In the genomic region with DNA sequence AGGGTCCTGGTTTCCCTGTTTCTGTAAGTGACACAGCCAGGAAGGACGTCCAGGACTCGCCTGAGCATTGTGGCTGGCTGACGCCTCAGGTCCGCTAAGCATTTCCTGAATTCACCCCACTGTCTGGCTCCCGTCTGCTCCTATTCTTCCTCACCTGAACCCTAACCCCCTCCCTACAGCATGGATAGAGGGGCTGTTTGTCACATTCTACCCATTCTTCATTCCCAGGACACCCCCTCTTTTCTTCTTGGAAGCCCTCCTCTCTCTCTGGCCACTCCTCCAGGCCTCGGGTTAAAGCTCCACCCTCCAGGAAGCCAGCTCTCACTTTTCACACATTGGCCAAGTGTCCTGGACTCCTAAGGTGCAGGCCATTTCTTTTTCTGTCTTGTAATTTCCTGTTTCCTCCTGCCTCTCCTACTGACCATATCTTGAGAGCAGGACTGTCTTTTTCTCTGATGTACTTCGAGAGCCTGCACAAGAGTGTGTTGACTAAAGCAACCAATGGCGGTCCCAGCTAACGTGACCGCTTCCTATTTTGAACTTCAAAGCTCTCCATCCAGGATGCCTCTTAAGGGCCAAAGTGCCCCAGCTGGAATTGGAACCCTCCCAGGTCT, we compare ENCODE assay signal across 14 cellular contexts. TPM values are rescaled to one million over a fixed set of nuclear protein-coding genes. Genes with fewer than 3 reads are reported as not detected.
DNase-seq lines count a peak whose midpoint lies in the region; ATAC-seq and TF ChIP-seq lines count a peak whose summit lies in the region.
"Had no signal": no experiment of that assay in that cellular context is flagged by ENCODE, and none has a peak within 500 bp of the region (broad histone marks: within the 10 kb centered on the region; RNA-seq: fewer than 3 reads in every experiment).

No MANE protein-coding gene starts in this region.

- no peak overlapping the region for H2BK12ac ChIP-seq in neuronal stem cell (ENCODE audit: low read length)

- H3K79me1 ChIP-seq in neuronal stem cell (ENCODE audit: low read depth, low read length) = no peaks in the 10 kb centered on the region

- no peak overlapping the region for H2AK5ac ChIP-seq in neuronal stem cell (ENCODE audit: low read depth, low read length)

- H3K9ac ChIP-seq in neuronal stem cell (ENCODE audit: low read depth, low read length, poor library complexity) = no peak overlapping the region

- no peak overlapping the region for H3K14ac ChIP-seq in neuronal stem cell (ENCODE audit: low read length)

- H3K27ac ChIP-seq in heart right ventricle (peak overlapping the region in 6 of 10 donors; percentile 26 to 69 (median 44)), neuronal stem cell (replicated peaks; ENCODE audit: low read length) (no peak overlapping the region)

- 48 to 54% methylated on average over 10 of the region's 10 CpGs for WGBS in heart right ventricle, 2 donors
- no CpG with 5 or more reads among the region's 10 CpGs for WGBS in neuronal stem cell (ENCODE audit: extremely low coverage in 2 of 2, insufficient read length in 2 of 2, insufficient replicate concordance in 1 of 2), 2 donors

- H3K23ac ChIP-seq in neuronal stem cell (ENCODE audit: low read depth, low read length, poor library complexity) = no peak overlapping the region

- intact Hi-C loops in heart right ventricle (cut with DNase I) = no loop called here

- no peak overlapping the region for H3K4ac ChIP-seq in neuronal stem cell (ENCODE audit: low read length)

- H3K36me3 ChIP-seq in heart right ventricle (no peaks in the 10 kb centered on the region), neuronal stem cell (replicated peaks in 1 of 2; ENCODE audit: control insufficient read depth in 2 of 2, insufficient read depth in 2 of 2, low read length in 2 of 2) (no peaks in the 10 kb centered on the region)

- no peak overlapping the region for H2BK120ac ChIP-seq in neuronal stem cell (ENCODE audit: low read depth, low read length)

- H3K4me1 ChIP-seq in heart right ventricle (peaks cover 0 to 13% (median 0%) of the 10 kb centered on the region in 9 donors), neuronal stem cell (ENCODE audit: control insufficient read depth in 2 of 2, insufficient read depth in 1 of 2, low read depth in 1 of 2, low read length in 2 of 2) (peaks cover 6 to 8% of the 10 kb centered on the region in 2 donors)

- peak overlapping the region; percentile 66 for H2BK15ac ChIP-seq in neuronal stem cell (ENCODE audit: low read length)

- H3K18ac ChIP-seq in neuronal stem cell (ENCODE audit: low read length) = no peak overlapping the region

- no peak overlapping the region for H3K27ac Mint-ChIP-seq in osteocyte (ENCODE audit: unreplicated experiment)
- H3K27ac Mint-ChIP-seq: activated CD4-positive, alpha-beta memory T cell treated with anti-CD3 and anti-CD28 coated beads, Interleukin-2, amount 10 ng/mL, durations not matched to agents 7 days and 5 days had no signal

- H4K8ac ChIP-seq in neuronal stem cell (ENCODE audit: low read depth, low read length) = no peak overlapping the region

- H2BK5ac ChIP-seq in neuronal stem cell (ENCODE audit: low read length) = no peak overlapping the region

- H3K4me3 Mint-ChIP-seq in osteocyte (ENCODE audit: unreplicated experiment) = no peak overlapping the region
- H3K4me3 Mint-ChIP-seq: activated CD4-positive, alpha-beta memory T cell treated with anti-CD3 and anti-CD28 coated beads, Interleukin-2, amount 10 ng/mL, durations not matched to agents 7 days and 5 days; naive thymus-derived CD8-positive, alpha-beta T cell had no signal

- H3K9me3 Mint-ChIP-seq in osteocyte (ENCODE audit: unreplicated experiment) = no peaks in the 10 kb centered on the region
- H3K9me3 Mint-ChIP-seq: activated CD4-positive, alpha-beta memory T cell treated with anti-CD3 and anti-CD28 coated beads, Interleukin-2, amount 10 ng/mL, durations not matched to agents 7 days and 5 days had no signal

- DNase-seq in DMS79 treated with DMSO at 0.1 percent for 48 hours (lab: John Stamatoyannopoulos, UW) = peak; percentile 31
- peak; percentile 14 for DNase-seq in NCI-H226
- no peak for DNase-seq in heart right ventricle
- no peak for DNase-seq in neuronal stem cell (ENCODE audit: low spot score)
- no peak for DNase-seq in osteocyte (ENCODE audit: extremely low spot score, unreplicated experiment)
- DNase-seq in foreskin fibroblast = no peak
- DNase-seq: activated CD4-positive, alpha-beta memory T cell treated with anti-CD3 and anti-CD28 coated beads, Interleukin-2, amount 10 ng/mL, durations not matched to agents 7 days and 5 days; effector CD8-positive, alpha-beta T cell; hypothalamus; naive thymus-derived CD8-positive, alpha-beta T cell; NCI-H446; stimulated activated CD4-positive, alpha-beta T cell treated with anti-CD3 and anti-CD28 coated beads, Interleukin-2, amount 100 ng/mL, for 48 hours had no signal

- no peaks in the 10 kb centered on the region for H3K27me3 ChIP-seq in heart right ventricle
- no peaks in the 10 kb centered on the region for H3K27me3 ChIP-seq in neuronal stem cell (ENCODE audit: control insufficient read depth in 3 of 3, insufficient read depth in 3 of 3, low read depth in 1 of 3, low read length in 3 of 3)

- peaks cover 5% of the 10 kb centered on the region for H3K4me1 Mint-ChIP-seq in osteocyte (ENCODE audit: unreplicated experiment)

- no peak overlapping the region for H3K4me2 ChIP-seq in neuronal stem cell (ENCODE audit: insufficient read depth, low read length, poor library complexity, severe bottlenecking)

- ATAC-seq in heart right ventricle = peak; percentile 43 to 84 (median 68)
- ATAC-seq in HG02610 (IDR thresholded peaks at IDR 0.05; ENCODE audit: unreplicated experiment) = no peak
- no peak for ATAC-seq in GM21390 (IDR thresholded peaks at IDR 0.05; ENCODE audit: unreplicated experiment)
- ATAC-seq: naive thymus-derived CD8-positive, alpha-beta T cell had no signal

- TF ChIP-seq CTCF in heart right ventricle (IDR thresholded peaks at IDR 0.05) = no peak
- TF ChIP-seq CTCF in osteocyte (IDR thresholded peaks at IDR 0.05) = no peak
- TF ChIP-seq CTCF in foreskin fibroblast (IDR thresholded peaks at IDR 0.05; ENCODE audit: low read depth, low read length) = no peak

- no peaks in the 10 kb centered on the region for H3K36me3 Mint-ChIP-seq in osteocyte (ENCODE audit: unreplicated experiment)
- H3K36me3 Mint-ChIP-seq: naive thymus-derived CD8-positive, alpha-beta T cell had no signal

- H3K9me3 ChIP-seq in heart right ventricle = no peaks in the 10 kb centered on the region
- H3K9me3 ChIP-seq in neuronal stem cell (replicated peaks in 1 of 2; ENCODE audit: control insufficient read depth in 2 of 2, insufficient read depth in 1 of 2, low read depth in 1 of 2, low read length in 2 of 2) = no peaks in the 10 kb centered on the region

- peaks cover 22% of the 10 kb centered on the region for H3K27me3 Mint-ChIP-seq in osteocyte (ENCODE audit: unreplicated experiment)

- H3K4me3 ChIP-seq in heart right ventricle (peak overlapping the region in 6 of 10 donors; percentile 9 to 40 (median 24)), neuronal stem cell (ENCODE audit: low read length in 2 of 2) (no peak overlapping the region), foreskin fibroblast (ENCODE audit: low read depth in 1 of 2, low read length in 2 of 2) (no peak overlapping the region)

- no peak overlapping the region for H4K91ac ChIP-seq in neuronal stem cell (ENCODE audit: low read depth, low read length, poor library complexity)

- H2AFZ ChIP-seq in neuronal stem cell (ENCODE audit: low read length) = peak overlapping the region; percentile 91

RNA-seq across cellular contexts. Expression of a gene that starts 24.2 kb away (rescaled TPM):
- 1 to 10 TPM in 2 of 10 donors, under 1 TPM in 3, not detected in 5; 0.41 to 2.3 (median 0.86) TPM for total RNA-seq in heart right ventricle
- under 1 TPM in 1 of 2 donors, not detected in 1; 0.91 TPM for polyA plus RNA-seq in heart right ventricle
- polyA plus RNA-seq in neuronal stem cell (2013, experiment 1 of 2) = 2.1 TPM
- 2.3 TPM for polyA plus RNA-seq in neuronal stem cell (2013, experiment 2 of 2)
- total RNA-seq in osteocyte = not detected in 2 replicates
- total RNA-seq: activated CD4-positive, alpha-beta memory T cell treated with anti-CD3 and anti-CD28 coated beads, Interleukin-2, amount 10 ng/mL, durations not matched to agents 7 days and 5 days; naive thymus-derived CD8-positive, alpha-beta T cell had no signal
- polyA plus RNA-seq: naive thymus-derived CD8-positive, alpha-beta T cell had no signal

RNA-seq across cellular contexts. Expression of a gene that starts 30.9 kb away (rescaled TPM):
- total RNA-seq in heart right ventricle (100 to 1,000 TPM; 104 to 198 (median 146) TPM), osteocyte (130 and 135 TPM in 2 replicates)
- 10 to 100 TPM; 46.3 to 90.9 TPM for polyA plus RNA-seq in heart right ventricle
- polyA plus RNA-seq in neuronal stem cell (2013, experiment 1 of 2) = 101 TPM
- 102 TPM for polyA plus RNA-seq in neuronal stem cell (2013, experiment 2 of 2)

RNA-seq across cellular contexts. Expression of a gene that starts 33.9 kb away (rescaled TPM):
- total RNA-seq in heart right ventricle (under 1 TPM in 6 of 10 donors, not detected in 4; 0.09 to 0.72 (median 0.24) TPM), osteocyte (not detected in 2 replicates)
- under 1 TPM; 0.32 to 0.37 TPM for polyA plus RNA-seq in heart right ventricle
- polyA plus RNA-seq in neuronal stem cell (2013, experiment 1 of 2) = 0.17 TPM
- polyA plus RNA-seq in neuronal stem cell (2013, experiment 2 of 2) = 0.14 TPM
- total RNA-seq: naive thymus-derived CD8-positive, alpha-beta T cell had no signal
- polyA plus RNA-seq: naive thymus-derived CD8-positive, alpha-beta T cell had no signal

RNA-seq across cellular contexts. Expression of a gene that starts 54.4 kb away (rescaled TPM):
- total RNA-seq in heart right ventricle (1,000 to 10,000 TPM in 4 of 10 donors, 100 to 1,000 TPM in 6; 675 to 1,053 (median 920) TPM), osteocyte (509 and 527 TPM in 2 replicates)
- 100 to 1,000 TPM; 235 to 764 TPM for polyA plus RNA-seq in heart right ventricle
- polyA plus RNA-seq in neuronal stem cell (2013, experiment 1 of 2) = 1,143 TPM
- polyA plus RNA-seq in neuronal stem cell (2013, experiment 2 of 2) = 1,131 TPM

Comparison
In these comparisons a context has a peak if more than half of its experiments do, and no peak if none do; other contexts are left out.
1. DNase-seq: peak in DMS79 treated with DMSO at 0.1 percent for 48 hours (single experiment) and NCI-H226 (single experiment); none in heart right ventricle (0 of 2), neuronal stem cell (single experiment), osteocyte (single experiment) and foreskin fibroblast (0 of 2).
2. ATAC-seq: peak in heart right ventricle (8 of 8); none in HG02610 (single experiment) and GM21390 (single experiment).
3. H3K4me3 ChIP-seq: peak in heart right ventricle (6 of 10); none in neuronal stem cell (0 of 2) and foreskin fibroblast (0 of 2).